ENCODE assay signal across 11 cellular contexts in genomic region chr14:68822132-68822651, GRCh38. TPM values are rescaled to one million over a fixed set of nuclear protein-coding genes. Genes with fewer than 3 reads are reported as not detected.
A peak's percentile ranks its signal among the peaks of the same experiment; 100 is the strongest.
DNase-seq lines count a peak whose midpoint lies in the region; ATAC-seq, FAIRE-seq and TF ChIP-seq lines count a peak whose summit lies in the region.
"Had no signal": no experiment of that assay in that cellular context is flagged by ENCODE, and none has a peak within 500 bp of the region (broad histone marks: within the 10 kb centered on the region; RNA-seq: fewer than 3 reads in every experiment).

No MANE protein-coding gene starts in this region.

- peaks cover 13 to 19% of the 10 kb centered on the region in 2 experiments; a peak in 4 of 5 replicates for H3K4me1 ChIP-seq in K562 (replicated peaks in 1 of 2; ENCODE audit: control insufficient read depth in 2 of 2, insufficient read depth in 2 of 2, low read length in 2 of 2)

- 35% methylated on average over 2 of the region's 4 CpGs for WGBS in K562 (ENCODE audit: insufficient coverage, low coverage, missing lambda C conversion rate)

- peak overlapping the region; percentile 33; the same call in 1 of the 2 replicates for H2AFZ ChIP-seq in K562 (ENCODE audit: low read depth, low read length)

- H3K79me2 ChIP-seq in K562 (ENCODE audit: control insufficient read depth, insufficient read depth, low read length): no peaks in the 10 kb centered on the region

- no peak overlapping the region for H3K4me3 Mint-ChIP-seq in endothelial cell (ENCODE audit: unreplicated experiment)

- TF ChIP-seq CTCF in K562 (IDR thresholded peaks at IDR 0.05 in 2 of 3, conservative IDR thresholded peaks at IDR 0.05 in 1 of 3; ENCODE audit: insufficient read depth in 2 of 3, low read depth in 1 of 3, low read length in 3 of 3): no peak
- no peak for TF ChIP-seq CTCF in endothelial cell (IDR thresholded peaks at IDR 0.05; ENCODE audit: unreplicated experiment)
- no peak for TF ChIP-seq CTCF in dorsolateral prefrontal cortex (IDR thresholded peaks at IDR 0.05 in 54 of 56, conservative IDR thresholded peaks at IDR 0.05 in 2 of 56; ENCODE audit: low read depth in 1 of 56, partially characterized antibody in 56 of 56)

- peaks cover 8% of the 10 kb centered on the region for H3K27me3 Mint-ChIP-seq in endothelial cell (ENCODE audit: unreplicated experiment)

- H3K9me3 ChIP-seq in K562 (replicated peaks; ENCODE audit: control insufficient read depth, insufficient read depth, low read depth, low read length): no peaks in the 10 kb centered on the region

- DNase-seq in GM12891 (ENCODE audit: insufficient read length, low spot score): peak; percentile 62
- peak in 1 of 4 experiments; percentile 32 for DNase-seq in K562 (ENCODE audit: extremely low read depth in 1 of 4, low spot score in 3 of 4)
- no peak for DNase-seq in endothelial cell (ENCODE audit: low spot score)
- DNase-seq in HuH-7.5 (ENCODE audit: low spot score): no peak
- DNase-seq in KG1 (lab: John Stamatoyannopoulos, UW): no peak
- DNase-seq in dorsolateral prefrontal cortex: no peak
- DNase-seq: activated CD8-positive, alpha-beta memory T cell treated with anti-CD3 and anti-CD28 coated beads, Interleukin-2, amount 50 U/mL, for 48 hours; GF-D8; NCI-H2081 treated with DMSO at 0.1 percent for 48 hours had no signal

- H4K20me1 ChIP-seq in K562 (replicated peaks; ENCODE audit: control insufficient read depth, insufficient read depth, low read length): no peaks in the 10 kb centered on the region

- H3K4me3 ChIP-seq in K562 (no peak overlapping the region), dorsolateral prefrontal cortex (no peak overlapping the region)

- POLR2A ChIA-PET in K562 (lab: Yijun Ruan, JAX): no interaction called here

- BruUV-seq in K562 (replicated peaks; lab: Mats Ljungman, UMichigan): no TSS peak

- H3K4me2 ChIP-seq in K562 (ENCODE audit: insufficient read depth, low read length): peak overlapping the region; percentile 2; the same call in 1 of the 2 replicates

- TF ChIP-seq RAD21 in K562 (CRISPR knock-in tag; conservative IDR thresholded peaks at IDR 0.05 in 1 of 2, IDR thresholded peaks at IDR 0.05 in 1 of 2): no peak

- peak; percentile 48 for ATAC-seq in GM19438 (IDR thresholded peaks at IDR 0.05; ENCODE audit: low read depth, unreplicated experiment)
- peak; percentile 68 for ATAC-seq in HG03108 (IDR thresholded peaks at IDR 0.05; ENCODE audit: unreplicated experiment)
- ATAC-seq in K562: peak; percentile 32

- in situ Hi-C loops in K562 (cut with MboI): loop anchor here (10.0 kb wide), 2 partner anchors 577 to 887 kb away; no protein-coding TSS in a partner anchor

- TF ChIP-seq POLR2A in GM12891 (IDR thresholded peaks at IDR 0.05; ENCODE audit: low read depth, low read length) (peak; percentile 69), K562 (conservative IDR thresholded peaks at IDR 0.05) (no peak)

- peak overlapping the region in 1 of 2 experiments; percentile 14; a peak in 1 of 4 replicates for H3K9ac ChIP-seq in K562 (ENCODE audit: insufficient read depth in 1 of 2, low read depth in 2 of 2, low read length in 2 of 2)

- CTCF ChIA-PET in K562 (lab: Yijun Ruan, JAX; ENCODE audit: low intra/inter-chr PET ratio): no interaction called here

- H3K36me3 Mint-ChIP-seq in endothelial cell (ENCODE audit: low read depth, unreplicated experiment): peaks cover under 1% of the 10 kb centered on the region

- FAIRE-seq in GM12891 (lab: Jason Lieb, UNC): peak; percentile 86
- FAIRE-seq in K562 (lab: Jason Lieb, UNC): peak; percentile 35

- H3K9me1 ChIP-seq in K562 (ENCODE audit: control insufficient read depth, insufficient read depth, low read length): no peaks in the 10 kb centered on the region

- H3K27me3 ChIP-seq in K562 (ENCODE audit: control insufficient read depth in 2 of 2, insufficient read depth in 2 of 2, low read length in 2 of 2) (no peaks in the 10 kb centered on the region), dorsolateral prefrontal cortex (no peaks in the 10 kb centered on the region)

- no peak overlapping the region for H3K27ac Mint-ChIP-seq in endothelial cell (ENCODE audit: unreplicated experiment)

- intact Hi-C loops in K562 (cut with micrococcal nuclease) (no loop called here), dorsolateral prefrontal cortex (cut with DNase I) (no loop called here)

- H3K9me3 Mint-ChIP-seq in endothelial cell (ENCODE audit: unreplicated experiment): no peaks in the 10 kb centered on the region

- H3K27ac ChIP-seq in K562 (ENCODE audit: extremely low read depth, low read depth, low read length) (no peak overlapping the region), dorsolateral prefrontal cortex (no peak overlapping the region)

- no peaks in the 10 kb centered on the region for H3K36me3 ChIP-seq in K562 (ENCODE audit: control insufficient read depth, insufficient read depth, low read length)

- peaks cover 5% of the 10 kb centered on the region for H3K4me1 Mint-ChIP-seq in endothelial cell (ENCODE audit: unreplicated experiment)

- TF ChIP-seq EP300 in K562 (IDR thresholded peaks at IDR 0.05; ENCODE audit: low read length): no peak

TF ChIP-seq in GM12891, 5 proteins besides CTCF, POLR2A, EP300 and RAD21:
- TF ChIP-seq POLR2AphosphoS5 (IDR thresholded peaks at IDR 0.05; ENCODE audit: low read depth, low read length): peak; percentile 83
- peak; percentile 21; the same call in 1 of the 2 replicates for TF ChIP-seq SPI1 (IDR thresholded peaks at IDR 0.05; ENCODE audit: low read depth, low read length)
- TF ChIP-seq TAF1 (IDR thresholded peaks at IDR 0.05; ENCODE audit: low read depth, low read length): peak; percentile 56; the same call in 1 of the 2 replicates
- TF ChIP-seq PAX5 (IDR thresholded peaks at IDR 0.05; ENCODE audit: insufficient read depth, low read length, severe bottlenecking): no peak
- peak; percentile 82 for TF ChIP-seq POU2F2 (IDR thresholded peaks at IDR 0.05; ENCODE audit: low read depth, low read length)
TF ChIP-seq in GM12891: peak in this region for 4.

TF ChIP-seq in K562, 482 proteins besides CTCF, POLR2A, EP300 and RAD21:
- 0 out of 2 replicates have a peak, but pooled peaks have one; percentile 23 for TF ChIP-seq USF1 (CRISPR knock-in tag; IDR thresholded peaks at IDR 0.05)
- TF ChIP-seq SPI1 (IDR thresholded peaks at IDR 0.05; ENCODE audit: borderline replicate concordance, low read depth, low read length): no peak
- TF ChIP-seq RAD51 (IDR thresholded peaks at IDR 0.05; ENCODE audit: borderline replicate concordance, low read depth): peak; percentile 23; the same call in 1 of the 2 replicates

RNA-seq across cellular contexts. Expression of gene ZFP36L1, which starts 29.3 kb away (rescaled TPM):
- 48.8 TPM for polyA plus RNA-seq in GM12891 (2012; ENCODE audit: low read depth, missing spikeins)
- 11.8 and 14.3 TPM in 2 replicates for total RNA-seq in K562 (2011; cell fraction: chromatin; rRNA removed; ENCODE audit: low replicate concordance)
- 10.0 and 12.0 TPM in 2 replicates for total RNA-seq in K562 (2011; cell fraction: nucleolus; rRNA removed)
- total RNA-seq in K562 (2011; cell fraction: nucleoplasm; rRNA removed): 10.0 and 20.1 TPM in 2 replicates
- total RNA-seq in K562 (2014; rRNA removed): 5.3 and 6.2 TPM in 2 replicates
- total RNA-seq in K562 (2014; rRNA removed; fragmentation: Illumina TruSeq; extraction: Trizol): 3.2 and 4.0 TPM in 2 replicates
- total RNA-seq in K562 (2015; rRNA removed; fragmentation: Illumina TruSeq; extraction: Trizol): 3.7 and 3.8 TPM in 2 replicates
- total RNA-seq in K562 (2021): 26.6 and 27.2 TPM in 2 replicates
- 3.7 and 6.6 TPM in 2 replicates for polyA plus RNA-seq in K562 (2011; rRNA removed)
- polyA plus RNA-seq in K562 (2011; cell fraction: cytosol; rRNA removed): 10.0 and 19.9 TPM in 2 replicates
- polyA plus RNA-seq in K562 (2011; cell fraction: nucleus; rRNA removed): 14.4 and 33.2 TPM in 2 replicates
- 9.5 and 18.5 TPM in 2 replicates for polyA plus RNA-seq in K562 (2012)
- 13.7 and 15.5 TPM in 2 replicates for polyA plus RNA-seq in K562 (2014; fragmentation: Illumina TruSeq; extraction: Trizol)
- polyA plus RNA-seq in K562 (2014; fragmentation: Nextera tagmentation; extraction: Ambion mirVana): 1 to 10 TPM; 1.3 to 3.2 TPM
- polyA plus RNA-seq in K562 (2014; rRNA removed): 11.1 and 11.7 TPM in 2 replicates
- polyA minus RNA-seq in K562 (2011; rRNA and poly(A)+ RNA removed): 3.1 TPM in 2 replicates
- polyA minus RNA-seq in K562 (2011; cell fraction: cytosol; rRNA and poly(A)+ RNA removed): 15.1 and 34.9 TPM in 2 replicates
- 9.0 and 10.3 TPM in 2 replicates for polyA minus RNA-seq in K562 (2011; cell fraction: nucleus; rRNA and poly(A)+ RNA removed)
- total RNA-seq in endothelial cell (ENCODE audit: unreplicated experiment): 385 TPM
- total RNA-seq in dorsolateral prefrontal cortex: 100 to 1,000 TPM in 78 of 120 experiments, 10 to 100 TPM in 42; 50.7 to 283 (median 111) TPM
